In genomic region chr3:28476764-28477163, GRCh38 we compare ENCODE assay signal across 28 cellular contexts.
"Had no signal": no experiment of that assay in that cellular context is flagged by ENCODE, and none has a peak within 500 bp of the region (broad histone marks: within the 10 kb centered on the region; RNA-seq: fewer than 3 reads in every experiment).

No MANE protein-coding gene starts in this region.

- ATAC-seq: naive thymus-derived CD4-positive, alpha-beta T cell; natural killer cell had no signal

- H3K4me1 ChIP-seq: neural progenitor cell, parathyroid adenoma, prostate gland, right atrium auricular region, spleen, suprapubic skin, testis, tibial artery, transverse colon, upper lobe of right lung, uterus had no signal

- H2AFZ ChIP-seq: neural progenitor cell, parathyroid adenoma had no signal

- DNase-seq: natural killer cell; occipital lobe; ovary; spleen; stimulated activated CD4-positive, alpha-beta T cell treated with anti-CD3 and anti-CD28 coated beads, Interleukin-12 subunit alpha, Interleukin-12 subunit beta, amount 100 ng/mL, for 4 hours; stimulated activated CD4-positive, alpha-beta T cell treated with anti-CD3 and anti-CD28 coated beads, Interleukin-1b, Interleukin-23, amount 100 ng/mL, for 48 hours; stimulated activated CD4-positive, alpha-beta T cell treated with anti-CD3 and anti-CD28 coated beads, Interleukin-4, amount 100 ng/mL, for 1 hour; stimulated activated CD4-positive, alpha-beta T cell treated with anti-CD3 and anti-CD28 coated beads, Interleukin-4, amount 100 ng/mL, for 4 hours; stimulated activated CD8-positive, alpha-beta memory T cell treated with anti-CD3 and anti-CD28 coated beads, Interleukin-4, amount 100 ng/mL, for 48 hours; stimulated activated naive B cell treated with anti-CD40 and anti-IgM and Interleukin-4, amounts not matched to agents 10 μg/mL and 1 μg/mL and 100 μg/mL, for 72 hours; stimulated activated naive CD4-positive, alpha-beta T cell treated with Interleukin-2 at 50 U/mL for 16 hours; substantia nigra; testis; tibial artery; transverse colon; upper lobe of right lung; uterus had no signal

- H3K4me1 Mint-ChIP-seq: naive thymus-derived CD4-positive, alpha-beta T cell; natural killer cell; nephron; neural progenitor cell; stimulated activated naive B cell treated with anti-CD40 and anti-IgM and Interleukin-4, amounts not matched to agents 10 μg/mL and 1 μg/mL and 100 μg/mL, for 72 hours had no signal

- H3K27me3 ChIP-seq: neural progenitor cell, ovary, right atrium auricular region, spleen, suprapubic skin, testis, tibial artery, transverse colon, upper lobe of right lung, uterus had no signal

- H3K4me3 Mint-ChIP-seq: naive thymus-derived CD4-positive, alpha-beta T cell; natural killer cell; nephron; neural progenitor cell; stimulated activated naive B cell treated with anti-CD40 and anti-IgM and Interleukin-4, amounts not matched to agents 10 μg/mL and 1 μg/mL and 100 μg/mL, for 72 hours; stimulated activated naive CD8-positive, alpha-beta T cell treated with anti-CD3 and anti-CD28 coated beads, Interleukin-15, Interleukin-2, amounts not matched to agents 100 ng/mL and 50 ng/mL, for 24 hours; type B pancreatic cell had no signal

- H3K4me2 ChIP-seq: neural progenitor cell, smooth muscle cell had no signal

- H3K27ac Mint-ChIP-seq: naive thymus-derived CD4-positive, alpha-beta T cell; natural killer cell; nephron; neural progenitor cell; stimulated activated naive B cell treated with anti-CD40 and anti-IgM and Interleukin-4, amounts not matched to agents 10 μg/mL and 1 μg/mL and 100 μg/mL, for 72 hours; stimulated activated naive CD8-positive, alpha-beta T cell treated with anti-CD3 and anti-CD28 coated beads, Interleukin-15, Interleukin-2, amounts not matched to agents 100 ng/mL and 50 ng/mL, for 24 hours; type B pancreatic cell had no signal

- H3K9me3 Mint-ChIP-seq: stimulated activated naive CD8-positive, alpha-beta T cell treated with anti-CD3 and anti-CD28 coated beads, Interleukin-15, Interleukin-2, amounts not matched to agents 100 ng/mL and 50 ng/mL, for 24 hours had no signal

- H3K27ac ChIP-seq: neural progenitor cell, ovary, parathyroid adenoma, prostate gland, right atrium auricular region, skin epidermis, spleen, suprapubic skin, testis, tibial artery, transverse colon, upper lobe of right lung, uterus had no signal

- H3K36me3 ChIP-seq: neural progenitor cell, ovary, prostate gland, right atrium auricular region, spleen, suprapubic skin, transverse colon, upper lobe of right lung, uterus had no signal

- H3K27me3 Mint-ChIP-seq: naive thymus-derived CD4-positive, alpha-beta T cell; stimulated activated naive B cell treated with anti-CD40 and anti-IgM and Interleukin-4, amounts not matched to agents 10 μg/mL and 1 μg/mL and 100 μg/mL, for 72 hours; stimulated activated naive CD8-positive, alpha-beta T cell treated with anti-CD3 and anti-CD28 coated beads, Interleukin-15, Interleukin-2, amounts not matched to agents 100 ng/mL and 50 ng/mL, for 24 hours; type B pancreatic cell had no signal

- H3K36me3 Mint-ChIP-seq: natural killer cell; neural progenitor cell; stimulated activated naive B cell treated with anti-CD40 and anti-IgM and Interleukin-4, amounts not matched to agents 10 μg/mL and 1 μg/mL and 100 μg/mL, for 72 hours; type B pancreatic cell had no signal

- H3K9ac ChIP-seq: neural progenitor cell, parathyroid adenoma had no signal

- H3K4me3 ChIP-seq: neural progenitor cell, ovary, prostate gland, right atrium auricular region, skin epidermis, smooth muscle cell, spleen, suprapubic skin, testis, tibial artery, transverse colon, upper lobe of right lung, uterus had no signal

- H3K79me2 ChIP-seq: parathyroid adenoma had no signal

- H3K9me3 ChIP-seq: ovary, prostate gland, suprapubic skin, testis, tibial artery, upper lobe of right lung, uterus had no signal
